ENCODE assay signal across 22 cellular contexts in genomic region chr6:39886871-39887270, GRCh38. TPM values are rescaled to one million over a fixed set of nuclear protein-coding genes. Genes with fewer than 3 reads are reported as not detected.
DNase-seq lines count a peak whose midpoint lies in the region; FAIRE-seq and TF ChIP-seq lines count a peak whose summit lies in the region.
"Had no signal": no experiment of that assay in that cellular context is flagged by ENCODE, and none has a peak within 500 bp of the region (broad histone marks: within the 10 kb centered on the region; RNA-seq: fewer than 3 reads in every experiment).

No MANE protein-coding gene starts in this region.

- H3K36me3 ChIP-seq in endothelial cell of umbilical vein (ENCODE audit: control insufficient read depth in 2 of 2, extremely low read depth in 1 of 2, insufficient read depth in 2 of 2, low read length in 2 of 2), result no peaks in the 10 kb centered on the region
- peaks cover 9% of the 10 kb centered on the region for H3K36me3 ChIP-seq in osteoblast (ENCODE audit: insufficient read depth, low read length)
- H3K36me3 ChIP-seq in thyroid gland, result no peaks in the 10 kb centered on the region
- H3K36me3 ChIP-seq in prostate gland, result no peaks in the 10 kb centered on the region
- H3K36me3 ChIP-seq: neutrophil had no signal

- CTCF ChIA-PET in endothelial cell of umbilical vein (lab: Charles Lee), result interaction anchor here (1.0 to 13.2 kb wide), 2 partner anchors 21 to 509 kb away, joined by 3 to 313 read pairs; no protein-coding TSS in a partner anchor

- no TSS peak for BruUV-seq in endothelial cell of umbilical vein (replicated peaks; lab: Mats Ljungman, UMichigan)

- POLR2A ChIA-PET in endothelial cell of umbilical vein (lab: Charles Lee), result no interaction called here

- H3K9me1 ChIP-seq in endothelial cell of umbilical vein (replicated peaks; ENCODE audit: control insufficient read depth, extremely low read depth, insufficient read depth, low read length), result no peaks in the 10 kb centered on the region

- no peak overlapping the region for H3K27ac Mint-ChIP-seq in nephron progenitor cell
- H3K27ac Mint-ChIP-seq: activated naive CD8-positive, alpha-beta T cell treated with anti-CD3 and anti-CD28 coated beads, Interleukin-2, amount 50 U/mL, for 24 hours had no signal

- H3K79me2 ChIP-seq in endothelial cell of umbilical vein (ENCODE audit: control insufficient read depth, insufficient read depth, low read length) (no peaks in the 10 kb centered on the region), osteoblast (ENCODE audit: insufficient read depth, low read length) (no peaks in the 10 kb centered on the region)

- H3K4me3 Mint-ChIP-seq in nephron progenitor cell, result no peak overlapping the region
- H3K4me3 Mint-ChIP-seq: activated naive CD8-positive, alpha-beta T cell treated with anti-CD3 and anti-CD28 coated beads, Interleukin-2, amount 50 U/mL, for 24 hours; mesothelial cell of epicardium had no signal

- H3K27ac ChIP-seq in endothelial cell of umbilical vein (ENCODE audit: insufficient read depth, low read depth, low read length) (peak overlapping the region; percentile 86), osteoblast (ENCODE audit: low read depth, low read length) (peak overlapping the region; percentile 99), thyroid gland (peak overlapping the region in 2 of 3 donors; percentile 33 to 38), prostate gland (no peak overlapping the region)
- H3K27ac ChIP-seq: neutrophil had no signal

- H3K4me1 ChIP-seq in endothelial cell of umbilical vein (ENCODE audit: control insufficient read depth, extremely low read depth, insufficient read depth, low read length) (peaks cover 32% of the 10 kb centered on the region), osteoblast (ENCODE audit: insufficient read depth, low read length) (peaks cover 68% of the 10 kb centered on the region), thyroid gland (peaks cover 12 to 47% of the 10 kb centered on the region in 2 donors), prostate gland (replicated peaks) (no peaks in the 10 kb centered on the region)

- no peak overlapping the region for H2AFZ ChIP-seq in endothelial cell of umbilical vein (ENCODE audit: low read depth, low read length)
- no peak overlapping the region for H2AFZ ChIP-seq in osteoblast (ENCODE audit: low read length)

- H3K9me3 Mint-ChIP-seq in nephron progenitor cell, result no peaks in the 10 kb centered on the region
- H3K9me3 Mint-ChIP-seq: activated naive CD8-positive, alpha-beta T cell treated with anti-CD3 and anti-CD28 coated beads, Interleukin-2, amount 50 U/mL, for 24 hours; mesothelial cell of epicardium had no signal

- H3K36me3 Mint-ChIP-seq in nephron progenitor cell (ENCODE audit: low read depth), result peaks cover 15% of the 10 kb centered on the region

- H4K20me1 ChIP-seq in endothelial cell of umbilical vein (replicated peaks; ENCODE audit: control insufficient read depth, extremely low read depth, insufficient read depth, low read length) (no peaks in the 10 kb centered on the region), osteoblast (ENCODE audit: insufficient read depth, low read length) (no peaks in the 10 kb centered on the region)

- H3K9me3 ChIP-seq in endothelial cell of umbilical vein (replicated peaks; ENCODE audit: control insufficient read depth, insufficient read depth, low read length), result no peaks in the 10 kb centered on the region
- no peaks in the 10 kb centered on the region for H3K9me3 ChIP-seq in osteoblast (ENCODE audit: low read depth, low read length)
- no peaks in the 10 kb centered on the region for H3K9me3 ChIP-seq in thyroid gland
- no peaks in the 10 kb centered on the region for H3K9me3 ChIP-seq in prostate gland
- H3K9me3 ChIP-seq: neutrophil had no signal

- DNase-seq in M059J (ENCODE audit: low read depth), result peak; percentile 15
- no peak for DNase-seq in endothelial cell of umbilical vein (ENCODE audit: low read depth, low spot score)
- no peak for DNase-seq in osteoblast (ENCODE audit: insufficient read length, low spot score, missing footprints)
- DNase-seq in thyroid gland, result no peak
- DNase-seq in NAMALWA (ENCODE audit: low spot score), result no peak
- DNase-seq in nephron progenitor cell, result no peak
- no peak for DNase-seq in prostate gland (ENCODE audit: low spot score)
- DNase-seq in NCI-H2196 treated with DMSO at 0.1 percent for 48 hours (lab: John Stamatoyannopoulos, UW; ENCODE audit: unreplicated experiment), result no peak
- DNase-seq: activated CD4-positive, alpha-beta T cell treated with anti-CD3 and anti-CD28 coated beads, Interleukin-2, amount 50 U/mL, for 48 hours; activated naive CD8-positive, alpha-beta T cell treated with anti-CD3 and anti-CD28 coated beads, Interleukin-2, amount 50 U/mL, for 24 hours; activated T-cell treated with anti-CD3 and anti-CD28 coated beads, Interleukin-2, amount 50 U/mL, for 48 hours; AML-193; cerebellar nuclear complex; NCI-H1436 treated with DMSO at 0.1 percent for 48 hours; SW 1271 had no signal

- H3K4me2 ChIP-seq in endothelial cell of umbilical vein (ENCODE audit: insufficient read depth, low read length) (no peak overlapping the region), osteoblast (ENCODE audit: insufficient read depth, low read length) (no peak overlapping the region)

- dilution Hi-C loops in endothelial cell of umbilical vein (cut with MboI; ENCODE audit: extremely low pct_ligation_motif_present, low sequenced_read_pairs), result no loop called here

- peaks cover 10% of the 10 kb centered on the region for H3K27me3 Mint-ChIP-seq in nephron progenitor cell (ENCODE audit: low read depth, poor library complexity)

- WGBS in thyroid gland, 2 donors, result 78 to 95% methylated on average over 2 of the region's 2 CpGs
- 98% methylated on average over 2 of the region's 2 CpGs for WGBS in prostate gland

- TF ChIP-seq CTCF in endothelial cell of umbilical vein (IDR thresholded peaks at IDR 0.05; ENCODE audit: extremely low read depth in 1 of 2, insufficient read depth in 1 of 2, low read depth in 1 of 2, low read length in 2 of 2) (no peak), osteoblast (IDR thresholded peaks at IDR 0.05; ENCODE audit: extremely low read depth, low read depth, low read length) (no peak), thyroid gland (IDR thresholded peaks at IDR 0.05) (no peak), nephron progenitor cell (IDR thresholded peaks at IDR 0.05) (no peak), prostate gland (IDR thresholded peaks at IDR 0.05) (no peak)

- no peak for FAIRE-seq in endothelial cell of umbilical vein (lab: Jason Lieb, UNC)
- FAIRE-seq: D721Med, endometrium, G401.6, GM12878 had no signal

- H3K9ac ChIP-seq in endothelial cell of umbilical vein (replicated peaks; ENCODE audit: extremely low read depth, insufficient read depth, low read length), result no peak overlapping the region

- TF ChIP-seq POLR2A in endothelial cell of umbilical vein (IDR thresholded peaks at IDR 0.05; ENCODE audit: low read depth, low read length) (no peak), thyroid gland (IDR thresholded peaks at IDR 0.05) (no peak), prostate gland (IDR thresholded peaks at IDR 0.05) (no peak)

- H3K27me3 ChIP-seq in endothelial cell of umbilical vein (ENCODE audit: control insufficient read depth in 2 of 2, insufficient read depth in 2 of 2, low read length in 2 of 2), result no peaks in the 10 kb centered on the region
- no peaks in the 10 kb centered on the region for H3K27me3 ChIP-seq in osteoblast (ENCODE audit: insufficient read depth, low read length)
- no peaks in the 10 kb centered on the region for H3K27me3 ChIP-seq in thyroid gland
- no peaks in the 10 kb centered on the region for H3K27me3 ChIP-seq in prostate gland (replicated peaks; ENCODE audit: insufficient read depth)

- intact Hi-C loops in endothelial cell of umbilical vein (cut with micrococcal nuclease) (loop anchor here (1.0 to 10.0 kb wide), 4 partner anchors 22 to 1108 kb away; partner anchors contain the start of gene KIF6), thyroid gland (cut with DNase I) (no loop called here), prostate gland (cut with DNase I) (no loop called here)

- peaks cover 35% of the 10 kb centered on the region for H3K4me1 Mint-ChIP-seq in nephron progenitor cell
- H3K4me1 Mint-ChIP-seq: activated naive CD8-positive, alpha-beta T cell treated with anti-CD3 and anti-CD28 coated beads, Interleukin-2, amount 50 U/mL, for 24 hours had no signal

- H3K4me3 ChIP-seq in endothelial cell of umbilical vein (replicated peaks in 1 of 3; ENCODE audit: insufficient read depth in 1 of 3, low read depth in 1 of 3, low read length in 3 of 3), result no peak overlapping the region
- no peak overlapping the region for H3K4me3 ChIP-seq in osteoblast (ENCODE audit: insufficient read depth, low read length)
- H3K4me3 ChIP-seq in thyroid gland (replicated peaks in 1 of 3), result no peak overlapping the region
- H3K4me3 ChIP-seq in prostate gland, result no peak overlapping the region
- H3K4me3 ChIP-seq: GM12878, skin epidermis had no signal

TF ChIP-seq in endothelial cell of umbilical vein, 7 proteins besides CTCF, POLR2A, EP300 and RAD21:
- no peak for TF ChIP-seq FOS (IDR thresholded peaks at IDR 0.05; ENCODE audit: borderline replicate concordance, insufficient read depth, low read length)
- no peak for TF ChIP-seq JUN (IDR thresholded peaks at IDR 0.05; ENCODE audit: borderline replicate concordance, insufficient read depth, insufficient read length, low read depth)
- no peak for TF ChIP-seq MYC (IDR thresholded peaks at IDR 0.05; ENCODE audit: low read depth, low read length)
- no peak for TF ChIP-seq MAX (IDR thresholded peaks at IDR 0.05; ENCODE audit: insufficient read depth, insufficient read length)
- no peak for TF ChIP-seq POLR2AphosphoS5 (IDR thresholded peaks at IDR 0.05; ENCODE audit: insufficient read depth, low read depth, low read length)
- TF ChIP-seq EZH2 (IDR thresholded peaks at IDR 0.05; ENCODE audit: borderline replicate concordance, low read depth, low read length, severe bottlenecking), result no peak
- TF ChIP-seq GATA2 (IDR thresholded peaks at IDR 0.05; ENCODE audit: insufficient read depth, insufficient read length, low read depth, low read length), result no peak
TF ChIP-seq in endothelial cell of umbilical vein: peak in this region for 0.

RNA-seq across cellular contexts. Expression of gene MOCS1, which starts 47.4 kb away (rescaled TPM):
- 5.9 and 7.0 TPM in 2 replicates for total RNA-seq in M059J (2014; rRNA removed; shearing (Covaris generic))
- total RNA-seq in endothelial cell of umbilical vein, result 10.3 and 12.8 TPM in 2 replicates
- polyA plus RNA-seq in endothelial cell of umbilical vein, result 7.3 and 8.3 TPM in 2 replicates
- 6.5 and 7.1 TPM in 2 replicates for polyA plus RNA-seq in endothelial cell of umbilical vein (2011; cell fraction: cytosol; rRNA removed)
- polyA plus RNA-seq in endothelial cell of umbilical vein (2011; cell fraction: nucleus; rRNA removed), result 7.2 and 8.1 TPM in 2 replicates
- polyA plus RNA-seq in endothelial cell of umbilical vein (2012), result 6.8 and 7.0 TPM in 2 replicates
- 14.2 and 15.3 TPM in 2 replicates for polyA minus RNA-seq in endothelial cell of umbilical vein
- not detected for polyA minus RNA-seq in endothelial cell of umbilical vein (2011; cell fraction: cytosol; rRNA and poly(A)+ RNA removed)
- polyA minus RNA-seq in endothelial cell of umbilical vein (2011; cell fraction: nucleus; rRNA and poly(A)+ RNA removed), result 7.7 and 7.8 TPM in 2 replicates
- total RNA-seq in osteoblast, result 25.3 and 28.3 TPM in 2 replicates
- total RNA-seq in thyroid gland, result 10 to 100 TPM; 23.4 to 39.8 (median 33.1) TPM
- 10 to 100 TPM in 1 of 2 donors, 1 to 10 TPM in 1; 7.2 to 19.8 TPM for total RNA-seq in prostate gland

Comparison
In these comparisons a context has a peak if more than half of its experiments do, and no peak if none do; other contexts are left out.
1. H3K27ac ChIP-seq: peak in endothelial cell of umbilical vein (single experiment), osteoblast (single experiment) and thyroid gland (2 of 3); none in prostate gland (0 of 2).